Comparison of ENCODE assay signal across 9 cellular contexts in genomic region chr3:99929409-99930139, GRCh38.
A peak's percentile ranks its signal among the peaks of the same experiment; 100 is the strongest.
DNase-seq lines count a peak whose midpoint lies in the region; ATAC-seq and TF ChIP-seq lines count a peak whose summit lies in the region.
"Had no signal": no experiment of that assay in that cellular context is flagged by ENCODE, and none has a peak within 500 bp of the region (broad histone marks: within the 10 kb centered on the region; RNA-seq: fewer than 3 reads in every experiment).

No MANE protein-coding gene starts in this region.

- H3K4me1 ChIP-seq in skeletal muscle satellite cell (ENCODE audit: control insufficient read depth, insufficient read depth, low read length), result peaks cover 19% of the 10 kb centered on the region
- peaks cover 37% of the 10 kb centered on the region for H3K4me1 ChIP-seq in vagina

- peak; percentile 59 for ATAC-seq in left ventricle myocardium superior
- ATAC-seq in HG02884 (IDR thresholded peaks at IDR 0.05; ENCODE audit: unreplicated experiment), result no peak

- H3K36me3 ChIP-seq in skeletal muscle satellite cell (ENCODE audit: insufficient read depth, low read length) (no peaks in the 10 kb centered on the region), vagina (no peaks in the 10 kb centered on the region)

- H3K9me3 ChIP-seq in skeletal muscle satellite cell (replicated peaks; ENCODE audit: low read length), result no peaks in the 10 kb centered on the region
- no peaks in the 10 kb centered on the region for H3K9me3 ChIP-seq in vagina

- H3K9ac ChIP-seq in skeletal muscle satellite cell (ENCODE audit: low read depth, low read length), result no peak overlapping the region

- TF ChIP-seq CTCF in astrocyte of the cerebellum (IDR thresholded peaks at IDR 0.05; ENCODE audit: low read depth, low read length, missing control alignments) (no peak), vagina (IDR thresholded peaks at IDR 0.05) (no peak)

- H3K4me3 ChIP-seq in astrocyte of the cerebellum (ENCODE audit: low read depth, low read length), result no peak overlapping the region
- no peak overlapping the region for H3K4me3 ChIP-seq in skeletal muscle satellite cell (ENCODE audit: low read length)
- H3K4me3 ChIP-seq in vagina, result no peak overlapping the region

- in situ Hi-C loops in astrocyte of the cerebellum (cut with HindIII; ENCODE audit: low sequenced_read_pairs), result no loop called here

- peak in 39 of 76 experiments; percentile 1 to 53 (median 17) for DNase-seq in HUDEP-2 (lab: John Stamatoyannopoulos, UW; ENCODE audit: unreplicated experiment in 76 of 76)
- DNase-seq in astrocyte of the cerebellum (ENCODE audit: low read depth), result peak; percentile 68
- peak; percentile 55 for DNase-seq in left ventricle myocardium superior
- DNase-seq in activated naive CD4-positive, alpha-beta T cell treated with anti-CD3 and anti-CD28 coated beads, Interleukin-2, amount 50 U/mL, for 16 hours, result no peak
- no peak for DNase-seq in vagina (ENCODE audit: extremely low spot score in 2 of 2)
- no peak for DNase-seq in stimulated activated CD4-positive, alpha-beta T cell treated with anti-CD3 and anti-CD28 coated beads, Interleukin-1b, Interleukin-23, amount 100 ng/mL, for 48 hours
- DNase-seq: DMS153 had no signal

- intact Hi-C loops in left ventricle myocardium superior (cut with micrococcal nuclease), result no loop called here
- intact Hi-C loops in vagina (cut with DNase I), result no loop called here

- H3K27ac ChIP-seq in vagina, result no peak overlapping the region

- peak overlapping the region; percentile 33 for H3K4me2 ChIP-seq in skeletal muscle satellite cell (ENCODE audit: low read length)

- no peak for TF ChIP-seq POLR2A in vagina (IDR thresholded peaks at IDR 0.05)

- H3K27me3 ChIP-seq in skeletal muscle satellite cell (ENCODE audit: control insufficient read depth, insufficient read depth, low read length) (no peaks in the 10 kb centered on the region), vagina (no peaks in the 10 kb centered on the region)

Comparison
In these comparisons a context has a peak if more than half of its experiments do, and no peak if none do; other contexts are left out.
1. DNase-seq: peak in HUDEP-2 (39 of 76), astrocyte of the cerebellum (single experiment) and left ventricle myocardium superior (single experiment); none in activated naive CD4-positive, alpha-beta T cell treated with anti-CD3 and anti-CD28 coated beads, Interleukin-2, amount 50 U/mL, for 16 hours (single experiment), vagina (0 of 2) and stimulated activated CD4-positive, alpha-beta T cell treated with anti-CD3 and anti-CD28 coated beads, Interleukin-1b, Interleukin-23, amount 100 ng/mL, for 48 hours (single experiment).